ENCODE assay signal across 8 cellular contexts in genomic region chr22:25882366-25882765, GRCh38.
"Had no signal": no experiment of that assay in that cellular context is flagged by ENCODE, and none has a peak within 500 bp of the region (broad histone marks: within the 10 kb centered on the region; RNA-seq: fewer than 3 reads in every experiment).

No MANE protein-coding gene starts in this region.

- FAIRE-seq: G401.6, GM12878, GM12891, GM12892, GM18507, GM19239 had no signal

- DNase-seq: GDM1, GF-D8 had no signal

- ATAC-seq: GM12878 had no signal

- H3K4me3 ChIP-seq: GM12878 had no signal
